14 cellular contexts compared by ENCODE assay signal in genomic region chr22:35426801-35427140, GRCh38. TPM values are rescaled to one million over a fixed set of nuclear protein-coding genes. Genes with fewer than 3 reads are reported as not detected.
A peak's percentile ranks its signal among the peaks of the same experiment; 100 is the strongest.
DNase-seq lines count a peak whose midpoint lies in the region; ATAC-seq and TF ChIP-seq lines count a peak whose summit lies in the region.
"Had no signal": no experiment of that assay in that cellular context is flagged by ENCODE, and none has a peak within 500 bp of the region (broad histone marks: within the 10 kb centered on the region; RNA-seq: fewer than 3 reads in every experiment).

No MANE protein-coding gene starts in this region.

- intact Hi-C loops in psoas muscle (cut with DNase I) (no loop called here), vagina (cut with DNase I) (no loop called here), gastrocnemius medialis (cut with DNase I; ENCODE audit: low total_unique reads) (loop anchor here (10.0 kb wide), 1 partner anchor 698 kb away; no protein-coding TSS in a partner anchor)

- in situ Hi-C loops in gastrocnemius medialis (cut with MboI; ENCODE audit: low sequenced_read_pairs in 4 of 4) = loop anchor here in 2 of 4 donors (25.0 kb wide), 2 partner anchors 511 to 686 kb away; no protein-coding TSS in a partner anchor

- no peaks in the 10 kb centered on the region for H3K9me3 Mint-ChIP-seq in activated CD8-positive, alpha-beta memory T cell treated with anti-CD3 and anti-CD28 coated beads, Interleukin-2, amount 10 ng/mL, durations not matched to agents 7 days and 5 days (ENCODE audit: low read depth)
- H3K9me3 Mint-ChIP-seq in central memory CD8-positive, alpha-beta T cell = no peaks in the 10 kb centered on the region

- ATAC-seq in activated CD8-positive, alpha-beta memory T cell treated with anti-CD3 and anti-CD28 coated beads, Interleukin-2, amount 10 ng/mL, durations not matched to agents 7 days and 5 days = no peak
- no peak for ATAC-seq in central memory CD8-positive, alpha-beta T cell (replicated peaks; ENCODE audit: extremely low read depth, poor library complexity, severe bottlenecking)
- ATAC-seq in psoas muscle (no peak), HG03039 (IDR thresholded peaks at IDR 0.05; ENCODE audit: unreplicated experiment) (no peak), gastrocnemius medialis (no peak)

- H3K27me3 Mint-ChIP-seq in activated CD8-positive, alpha-beta memory T cell treated with anti-CD3 and anti-CD28 coated beads, Interleukin-2, amount 10 ng/mL, durations not matched to agents 7 days and 5 days = no peaks in the 10 kb centered on the region
- no peaks in the 10 kb centered on the region for H3K27me3 Mint-ChIP-seq in central memory CD8-positive, alpha-beta T cell

- H3K4me1 ChIP-seq in HUES64 (ENCODE audit: insufficient read depth, low read length) (peaks cover 21% of the 10 kb centered on the region; the same call in 1 of the 2 replicates), psoas muscle (peaks cover 25% of the 10 kb centered on the region), vagina (peaks cover 9% of the 10 kb centered on the region), gastrocnemius medialis (peaks cover 4 to 13% of the 10 kb centered on the region in 2 donors)

- no peak for DNase-seq in activated CD8-positive, alpha-beta memory T cell treated with anti-CD3 and anti-CD28 coated beads, Interleukin-2, amount 10 ng/mL, durations not matched to agents 7 days and 5 days
- DNase-seq in activated CD8-positive, alpha-beta memory T cell treated with anti-CD3 and anti-CD28 coated beads for 24 hours = no peak
- DNase-seq in central memory CD8-positive, alpha-beta T cell (ENCODE audit: low spot score in 2 of 2) = no peak
- DNase-seq in psoas muscle = no peak
- no peak for DNase-seq in vagina (ENCODE audit: extremely low spot score in 2 of 2)
- DNase-seq in gastrocnemius medialis = no peak
- DNase-seq: activated effector memory CD4-positive, alpha-beta T cell treated with anti-CD3 and anti-CD28 coated beads, Interleukin-2, amount 50 U/mL, for 16 hours; NCI-H1105; SIG-M5; stimulated activated CD4-positive, alpha-beta T cell treated with anti-CD3 and anti-CD28 coated beads, Interleukin-2, amount 100 ng/mL, for 48 hours; stimulated activated naive CD4-positive, alpha-beta T cell had no signal

- no peak overlapping the region; the same call in 1 of the 2 replicates for H3K9ac ChIP-seq in HUES64 (ENCODE audit: low read depth, low read length)

- peaks cover 67% of the 10 kb centered on the region for H3K36me3 ChIP-seq in HUES64 (ENCODE audit: insufficient read depth, low read length)
- H3K36me3 ChIP-seq in psoas muscle (ENCODE audit: insufficient read depth in 1 of 2, low read depth in 1 of 2) = peaks cover 2 to 27% of the 10 kb centered on the region in 2 donors
- peaks cover 0 to 28% of the 10 kb centered on the region in 2 donors for H3K36me3 ChIP-seq in vagina
- H3K36me3 ChIP-seq in gastrocnemius medialis = peaks cover 0 to 16% of the 10 kb centered on the region in 2 donors

- no peak overlapping the region for H3K4me3 Mint-ChIP-seq in activated CD8-positive, alpha-beta memory T cell treated with anti-CD3 and anti-CD28 coated beads, Interleukin-2, amount 10 ng/mL, durations not matched to agents 7 days and 5 days
- no peak overlapping the region for H3K4me3 Mint-ChIP-seq in central memory CD8-positive, alpha-beta T cell

- WGBS in HUES64 = 79% methylated on average over 5 of the region's 5 CpGs
- 71 to 78% (median 73%) methylated on average over 5 of the region's 5 CpGs for WGBS in psoas muscle, 3 donors

- H3K36me3 Mint-ChIP-seq in activated CD8-positive, alpha-beta memory T cell treated with anti-CD3 and anti-CD28 coated beads, Interleukin-2, amount 10 ng/mL, durations not matched to agents 7 days and 5 days = peaks cover 55% of the 10 kb centered on the region
- peaks cover 17% of the 10 kb centered on the region for H3K36me3 Mint-ChIP-seq in central memory CD8-positive, alpha-beta T cell (ENCODE audit: insufficient read depth)

- peak overlapping the region; percentile 3; the same call in 1 of the 2 replicates for H3K27ac ChIP-seq in HUES64 (ENCODE audit: low read depth, low read length)
- H3K27ac ChIP-seq in psoas muscle = peak overlapping the region; percentile 70
- H3K27ac ChIP-seq in vagina = no peak overlapping the region
- H3K27ac ChIP-seq in gastrocnemius medialis = no peak overlapping the region

- no peak for TF ChIP-seq POLR2A in vagina (IDR thresholded peaks at IDR 0.05)
- no peak for TF ChIP-seq POLR2A in gastrocnemius medialis (IDR thresholded peaks at IDR 0.05)

- H3K9me3 ChIP-seq in HUES64 (ENCODE audit: insufficient read depth, low read depth, low read length) = no peaks in the 10 kb centered on the region
- no peaks in the 10 kb centered on the region for H3K9me3 ChIP-seq in psoas muscle
- H3K9me3 ChIP-seq in vagina = no peaks in the 10 kb centered on the region
- no peaks in the 10 kb centered on the region for H3K9me3 ChIP-seq in gastrocnemius medialis
- H3K9me3 ChIP-seq: HAP-1 had no signal

- CTCF ChIA-PET in activated CD8-positive, alpha-beta memory T cell treated with anti-CD3 and anti-CD28 coated beads, Interleukin-2, amount 10 ng/mL, durations not matched to agents 7 days and 5 days (lab: Charles Lee) = interaction anchor here (0.8 to 1.2 kb wide), 2 partner anchors 24 to 76 kb away, joined by 3 read pairs; no protein-coding TSS in a partner anchor

- peaks cover 6% of the 10 kb centered on the region for H3K4me1 Mint-ChIP-seq in activated CD8-positive, alpha-beta memory T cell treated with anti-CD3 and anti-CD28 coated beads, Interleukin-2, amount 10 ng/mL, durations not matched to agents 7 days and 5 days
- no peaks in the 10 kb centered on the region for H3K4me1 Mint-ChIP-seq in central memory CD8-positive, alpha-beta T cell

- TF ChIP-seq CTCF in psoas muscle (IDR thresholded peaks at IDR 0.05) (no peak), vagina (IDR thresholded peaks at IDR 0.05) (no peak), gastrocnemius medialis (IDR thresholded peaks at IDR 0.05 in 4 of 5, conservative IDR thresholded peaks at IDR 0.05 in 1 of 5) (no peak)

- H3K27me3 ChIP-seq in HUES64 (ENCODE audit: insufficient read depth, low read length) (no peaks in the 10 kb centered on the region), psoas muscle (ENCODE audit: insufficient read depth in 3 of 3, low read length in 2 of 3) (no peaks in the 10 kb centered on the region), vagina (no peaks in the 10 kb centered on the region), gastrocnemius medialis (no peaks in the 10 kb centered on the region)

- H3K4me3 ChIP-seq in HUES64 (ENCODE audit: low read length) (no peak overlapping the region), psoas muscle (no peak overlapping the region), vagina (no peak overlapping the region), gastrocnemius medialis (no peak overlapping the region)
- H3K4me3 ChIP-seq: HAP-1 had no signal

- H3K27ac Mint-ChIP-seq in activated CD8-positive, alpha-beta memory T cell treated with anti-CD3 and anti-CD28 coated beads, Interleukin-2, amount 10 ng/mL, durations not matched to agents 7 days and 5 days = peak overlapping the region; percentile 52
- peak overlapping the region; percentile 87 for H3K27ac Mint-ChIP-seq in central memory CD8-positive, alpha-beta T cell (ENCODE audit: low read depth)

RNA-seq across cellular contexts. Expression of gene MCM5, which starts 26.8 kb away (rescaled TPM):
- total RNA-seq in activated CD8-positive, alpha-beta memory T cell treated with anti-CD3 and anti-CD28 coated beads, Interleukin-2, amount 10 ng/mL, durations not matched to agents 7 days and 5 days = 100 to 1,000 TPM; 271 to 329 TPM
- 173 TPM for polyA plus RNA-seq in HUES64 (2013, experiment 1 of 2)
- 128 TPM for polyA plus RNA-seq in HUES64 (2013, experiment 2 of 2)
- total RNA-seq in psoas muscle (10 to 100 TPM in 3 of 4 donors, 1 to 10 TPM in 1; 9.1 to 13.6 (median 10.9) TPM), vagina (17.9 TPM), gastrocnemius medialis (10 to 100 TPM in 3 of 4 donors, 1 to 10 TPM in 1; 7.1 to 19.3 (median 14.9) TPM)
- 1 to 10 TPM; 6.4 to 7.3 (median 6.9) TPM for polyA plus RNA-seq in psoas muscle

RNA-seq across cellular contexts. Expression of gene HMOX1, which starts 45.9 kb away (rescaled TPM):
- total RNA-seq in activated CD8-positive, alpha-beta memory T cell treated with anti-CD3 and anti-CD28 coated beads, Interleukin-2, amount 10 ng/mL, durations not matched to agents 7 days and 5 days = 1 to 10 TPM in 1 of 2 experiments, under 1 TPM in 1; 0.88 to 6.0 TPM
- 18.9 TPM for polyA plus RNA-seq in HUES64 (2013, experiment 1 of 2)
- 15.0 TPM for polyA plus RNA-seq in HUES64 (2013, experiment 2 of 2)
- total RNA-seq in psoas muscle = 100 to 1,000 TPM in 1 of 4 donors, 10 to 100 TPM in 3; 23.7 to 238 (median 50.5) TPM
- polyA plus RNA-seq in psoas muscle = 100 to 1,000 TPM in 2 of 3 donors, 10 to 100 TPM in 1; 20.5 to 249 (median 167) TPM
- 26.8 TPM for total RNA-seq in vagina
- total RNA-seq in gastrocnemius medialis = 100 to 1,000 TPM in 1 of 4 donors, 10 to 100 TPM in 3; 11.4 to 131 (median 22.2) TPM

Comparison
In these comparisons a context has a peak if more than half of its experiments do, and no peak if none do; other contexts are left out.
1. H3K27ac ChIP-seq: peak in HUES64 (single experiment) and psoas muscle (single experiment); none in vagina (single experiment) and gastrocnemius medialis (0 of 4).
2. RNA of gene MCM5, which starts 26.8 kb away (total RNA-seq): 271 to 329 TPM in activated CD8-positive, alpha-beta memory T cell treated with anti-CD3 and anti-CD28 coated beads, Interleukin-2, amount 10 ng/mL, durations not matched to agents 7 days and 5 days; 17.9 TPM in vagina (single experiment), 7.1 to 19.3 TPM in gastrocnemius medialis and 9.1 to 13.6 TPM in psoas muscle; every median in the first group is over 10 times any median in the second.